In the genomic region with DNA sequence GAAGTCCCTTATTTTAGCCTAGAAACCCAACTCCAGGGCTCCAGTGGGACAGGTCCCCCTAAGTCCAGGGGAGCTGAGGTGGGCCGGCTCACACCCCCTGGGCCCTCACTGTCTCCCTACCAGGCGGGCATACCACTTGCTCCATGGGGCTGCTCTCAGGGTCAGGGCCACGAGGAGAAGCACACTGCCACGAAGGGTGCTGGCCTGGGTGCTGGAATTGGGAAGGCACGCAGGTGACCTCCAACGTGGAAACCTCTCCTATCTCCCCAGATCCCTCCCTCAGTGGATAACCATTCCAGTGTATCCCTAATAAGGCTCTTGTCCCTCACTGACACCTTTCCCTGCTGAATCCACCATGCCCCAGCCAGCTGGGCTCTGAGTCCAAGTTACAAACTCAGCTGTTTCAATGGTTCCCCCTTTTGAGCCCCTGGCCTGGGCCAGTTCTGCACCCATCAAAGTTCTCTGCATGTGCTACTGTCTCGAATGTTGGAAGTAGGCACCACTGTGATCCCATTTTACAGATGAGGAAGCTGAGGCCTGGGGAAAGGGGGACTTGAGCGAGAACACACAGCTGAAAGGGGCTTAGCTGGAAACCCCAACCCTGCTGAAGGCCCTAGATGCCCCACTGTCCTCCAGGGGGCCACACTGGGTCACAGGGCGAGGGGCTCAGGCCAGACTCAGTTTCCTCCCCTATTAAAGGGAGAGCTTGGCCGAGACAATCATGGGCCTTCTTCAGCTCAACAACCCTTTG, we compare ENCODE assay signal across 22 cellular contexts. TPM values are rescaled to one million over a fixed set of nuclear protein-coding genes. Genes with fewer than 3 reads are reported as not detected.
DNase-seq lines count a peak whose midpoint lies in the region; FAIRE-seq and TF ChIP-seq lines count a peak whose summit lies in the region.
"Had no signal": no experiment of that assay in that cellular context is flagged by ENCODE, and none has a peak within 500 bp of the region (broad histone marks: within the 10 kb centered on the region; RNA-seq: fewer than 3 reads in every experiment).

No MANE protein-coding gene starts in this region.

- H2AFZ ChIP-seq in GM23248, result no peak overlapping the region

- H3K36me3 Mint-ChIP-seq in osteocyte (ENCODE audit: unreplicated experiment), result no peaks in the 10 kb centered on the region
- H3K36me3 Mint-ChIP-seq: CD8-positive, alpha-beta T cell; natural killer cell had no signal

- WGBS in GM23248 (ENCODE audit: low coverage in 1 of 2, low lambda C conversion rate in 2 of 2, missing lambda C conversion rate in 2 of 2), 2 experiments, result 90% methylated on average over 10 of the region's 10 CpGs

- H3K4me1 Mint-ChIP-seq in osteocyte (ENCODE audit: unreplicated experiment), result peaks cover 52% of the 10 kb centered on the region
- H3K4me1 Mint-ChIP-seq: central memory CD8-positive, alpha-beta T cell had no signal

- no peaks in the 10 kb centered on the region for H3K9me3 Mint-ChIP-seq in osteocyte (ENCODE audit: unreplicated experiment)
- H3K9me3 Mint-ChIP-seq: CD8-positive, alpha-beta T cell; central memory CD8-positive, alpha-beta T cell; effector memory CD8-positive, alpha-beta T cell; natural killer cell had no signal

- peaks cover 29% of the 10 kb centered on the region for H3K4me1 ChIP-seq in GM23248 (ENCODE audit: insufficient read depth)

- FAIRE-seq in bronchial epithelial cell (lab: Jason Lieb, UNC), result no peak
- FAIRE-seq: H54 had no signal

- peak overlapping the region; percentile 75 for H3K9ac ChIP-seq in GM23248

- POLR2A ChIA-PET in AG04450 (lab: Yijun Ruan, JAX), result interaction anchor here (0.6 kb wide), 1 partner anchor 21 kb away, joined by 4 read pairs; no protein-coding TSS in a partner anchor

- no peaks in the 10 kb centered on the region for H4K20me1 ChIP-seq in GM23248 (ENCODE audit: insufficient read depth)

- no peak overlapping the region for H3K4me3 Mint-ChIP-seq in osteocyte (ENCODE audit: unreplicated experiment)
- H3K4me3 Mint-ChIP-seq: CD8-positive, alpha-beta T cell; central memory CD8-positive, alpha-beta T cell; effector memory CD8-positive, alpha-beta T cell; natural killer cell had no signal

- CTCF ChIA-PET in AG04450 (lab: Charles Lee), result interaction anchor here (0.9 to 1.1 kb wide), 2 partner anchors 206 to 374 kb away, joined by 3 read pairs; no protein-coding TSS in a partner anchor

- no peaks in the 10 kb centered on the region for H3K9me2 ChIP-seq in GM23248 (ENCODE audit: insufficient read depth)

- H3K27ac ChIP-seq in AG04450 (ENCODE audit: low read depth, low read length) (no peak overlapping the region), GM23248 (peak overlapping the region; percentile 67)
- H3K27ac ChIP-seq: thoracic aorta had no signal

- H3K27ac Mint-ChIP-seq in osteocyte (ENCODE audit: unreplicated experiment), result peak overlapping the region; percentile 85
- H3K27ac Mint-ChIP-seq: CD8-positive, alpha-beta T cell; natural killer cell; progenitor cell of endocrine pancreas had no signal

- H3K27me3 ChIP-seq in AG04450 (ENCODE audit: control insufficient read depth, insufficient read depth, low read length) (no peaks in the 10 kb centered on the region), GM23248 (replicated peaks; ENCODE audit: insufficient read depth) (no peaks in the 10 kb centered on the region), bronchial epithelial cell (ENCODE audit: control insufficient read depth, insufficient read depth, low read length) (no peaks in the 10 kb centered on the region)

- in situ Hi-C loops in GM23248 (cut with MboI), result no loop called here

- peak overlapping the region; percentile 38 for H3K4me2 ChIP-seq in GM23248 (ENCODE audit: unreplicated experiment)

- no peak for DNase-seq in AG04450 (ENCODE audit: low read depth, low spot score)
- DNase-seq in GM23248, result no peak
- no peak for DNase-seq in bronchial epithelial cell (ENCODE audit: low read depth)
- DNase-seq in osteocyte (ENCODE audit: extremely low spot score, unreplicated experiment), result no peak
- DNase-seq in activated naive CD4-positive, alpha-beta T cell treated with anti-CD3 and anti-CD28 coated beads, Interleukin-2, amount 50 U/mL, for 16 hours, result no peak
- no peak for DNase-seq in activated T-cell treated with anti-CD3 and anti-CD28 coated beads for 4 hours
- no peak for DNase-seq in DMS153 (lab: John Stamatoyannopoulos, UW)
- no peak for DNase-seq in activated CD4-positive, CD25-positive, alpha-beta regulatory T cell treated with anti-CD3 and anti-CD28 coated beads, Interleukin-2, amount 50 U/mL, for 72 hours
- DNase-seq: activated CD4-positive, alpha-beta T cell treated with anti-CD3 and anti-CD28 coated beads for 1 hour; CD8-positive, alpha-beta T cell; effector memory CD8-positive, alpha-beta T cell; natural killer cell; NCI-H1105 treated with DMSO at 0.1 percent for 48 hours; NCI-H2107; NCI-H524 treated with DMSO at 0.1 percent for 48 hours; OCI-M1; stimulated activated CD4-positive, alpha-beta T cell treated with anti-CD3 and anti-CD28 coated beads, Interleukin-12 subunit alpha, Interleukin-12 subunit beta, amount 100 ng/mL, for 4 hours; T-helper 9 cell had no signal

- TF ChIP-seq CTCF in AG04450 (IDR thresholded peaks at IDR 0.05; ENCODE audit: low read depth, low read length) (peak; percentile 9; the same call in 1 of the 2 replicates), bronchial epithelial cell (IDR thresholded peaks at IDR 0.05; ENCODE audit: insufficient read depth, low read length, severe bottlenecking) (peak; percentile 3), osteocyte (IDR thresholded peaks at IDR 0.05) (no peak)

- no peaks in the 10 kb centered on the region for H3K27me3 Mint-ChIP-seq in osteocyte (ENCODE audit: unreplicated experiment)
- H3K27me3 Mint-ChIP-seq: effector memory CD8-positive, alpha-beta T cell had no signal

- H3K79me2 ChIP-seq in GM23248 (ENCODE audit: insufficient read depth), result no peaks in the 10 kb centered on the region

- H3K4me3 ChIP-seq in AG04450 (ENCODE audit: low read depth, low read length) (no peak overlapping the region), GM23248 (no peak overlapping the region; the same call in 1 of the 2 replicates), bronchial epithelial cell (ENCODE audit: low read depth, low read length) (no peak overlapping the region)
- H3K4me3 ChIP-seq: thoracic aorta had no signal

- no peaks in the 10 kb centered on the region for H3F3A ChIP-seq in GM23248 (ENCODE audit: insufficient read depth)

- no peaks in the 10 kb centered on the region for H3K36me3 ChIP-seq in GM23248 (ENCODE audit: low read depth)
- H3K36me3 ChIP-seq in bronchial epithelial cell (ENCODE audit: control insufficient read depth, insufficient read depth, low read length), result no peaks in the 10 kb centered on the region
- H3K36me3 ChIP-seq: thoracic aorta had no signal

- H3K9me3 ChIP-seq in AG04450 (ENCODE audit: control insufficient read depth, insufficient read depth, low read length), result no peaks in the 10 kb centered on the region; the same call in 1 of the 2 replicates
- no peaks in the 10 kb centered on the region for H3K9me3 ChIP-seq in GM23248 (ENCODE audit: low read depth)
- H3K9me3 ChIP-seq: thoracic aorta had no signal

RNA-seq across cellular contexts. Expression of a gene that starts 1.5 kb away (rescaled TPM):
- polyA plus RNA-seq in AG04450 (2011; rRNA removed) (2.3 and 2.4 TPM in 2 replicates), GM23248 (2016; fragmentation: Nextera tagmentation; extraction: Ambion mirVana) (0.49 and 0.58 TPM in 2 replicates)
- polyA minus RNA-seq in AG04450 (2011; rRNA and poly(A)+ RNA removed), result 3.3 and 3.7 TPM in 2 replicates
- total RNA-seq in GM23248 (2014; rRNA removed; shearing (Covaris generic)), result 1.5 and 2.2 TPM in 2 replicates
- total RNA-seq in bronchial epithelial cell (under 0.01 and 0.26 TPM in 2 replicates), osteocyte (5.0 and 6.1 TPM in 2 replicates)
- total RNA-seq: CD8-positive, alpha-beta T cell; natural killer cell had no signal
